In the genomic region with DNA sequence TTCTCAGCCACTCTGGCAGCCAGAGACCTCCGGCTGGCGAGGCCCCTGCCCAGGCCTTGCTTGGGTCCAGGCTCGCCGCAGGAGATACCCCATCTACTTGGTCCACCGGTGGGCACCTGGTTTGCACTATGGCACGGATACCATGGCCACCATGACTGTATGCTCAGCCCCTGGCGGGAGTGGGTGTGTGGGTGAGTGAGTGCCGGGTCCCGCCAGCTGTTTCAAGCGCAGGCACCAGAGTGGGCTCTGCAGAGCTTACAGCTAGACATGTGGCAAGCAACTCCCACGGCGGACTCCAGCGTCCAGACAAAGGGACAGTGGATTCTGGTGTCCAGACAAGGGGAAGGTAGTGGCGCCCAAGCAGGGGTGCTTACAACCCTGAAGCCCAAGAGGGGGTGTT, we compare ENCODE assay signal across 11 cellular contexts. TPM values are rescaled to one million over a fixed set of nuclear protein-coding genes. Genes with fewer than 3 reads are reported as not detected.
DNase-seq lines count a peak whose midpoint lies in the region; ATAC-seq and TF ChIP-seq lines count a peak whose summit lies in the region.
"Had no signal": no experiment of that assay in that cellular context is flagged by ENCODE, and none has a peak within 500 bp of the region (broad histone marks: within the 10 kb centered on the region; RNA-seq: fewer than 3 reads in every experiment).

No MANE protein-coding gene starts in this region.

- H3K9ac ChIP-seq in iPS-18a (ENCODE audit: low read length) = no peak overlapping the region

- ATAC-seq in activated T-cell treated with anti-CD3 and anti-CD28 coated beads, Interleukin-2, amount 50 U/mL, for 4 hours = no peak
- no peak for ATAC-seq in activated CD8-positive, alpha-beta T cell treated with anti-CD3 and anti-CD28 coated beads, Interleukin-2, amount 10 ng/mL, durations not matched to agents 7 days and 5 days
- ATAC-seq in stimulated activated naive CD8-positive, alpha-beta T cell treated with anti-CD3 and anti-CD28 coated beads, Interleukin-15, amount 100 ng/mL, for 72 hours = no peak
- ATAC-seq in mucosa of descending colon = no peak

- peaks cover 18% of the 10 kb centered on the region for H3K36me3 Mint-ChIP-seq in activated T-cell treated with anti-CD3 and anti-CD28 coated beads, Interleukin-2, amount 50 U/mL, for 4 hours (ENCODE audit: insufficient read depth)
- H3K36me3 Mint-ChIP-seq in activated CD8-positive, alpha-beta T cell treated with anti-CD3 and anti-CD28 coated beads, Interleukin-2, amount 10 ng/mL, durations not matched to agents 7 days and 5 days (ENCODE audit: low read depth) = peaks cover 28% of the 10 kb centered on the region

- peaks cover 4% of the 10 kb centered on the region for H3K36me3 ChIP-seq in iPS-18a (ENCODE audit: control insufficient read depth, low read depth, low read length)
- no peaks in the 10 kb centered on the region for H3K36me3 ChIP-seq in mucosa of descending colon (ENCODE audit: low read depth)
- H3K36me3 ChIP-seq: vagina had no signal

- H3K9me3 ChIP-seq in iPS-18a (ENCODE audit: control insufficient read depth, low read depth, low read length) (no peaks in the 10 kb centered on the region), mucosa of descending colon (no peaks in the 10 kb centered on the region)
- H3K9me3 ChIP-seq: vagina had no signal

- no peak for DNase-seq in activated T-cell treated with anti-CD3 and anti-CD28 coated beads, Interleukin-2, amount 50 U/mL, for 4 hours
- DNase-seq in activated T-cell treated with anti-CD3 and anti-CD28 coated beads, Interleukin-2, amount 50 U/mL, for 1 hour = no peak
- DNase-seq in activated CD8-positive, alpha-beta T cell treated with anti-CD3 and anti-CD28 coated beads, Interleukin-2, amount 10 ng/mL, durations not matched to agents 7 days and 5 days = no peak
- no peak for DNase-seq in stimulated activated naive CD8-positive, alpha-beta T cell treated with anti-CD3 and anti-CD28 coated beads, Interleukin-15, amount 100 ng/mL, for 72 hours
- DNase-seq in caudate nucleus (lab: John Stamatoyannopoulos, UW) (no peak), SIG-M5 (lab: John Stamatoyannopoulos, UW) (no peak), mucosa of descending colon (no peak)
- DNase-seq: NCI-H1417 treated with DMSO at 0.1 percent for 48 hours had no signal

- H3K9me3 Mint-ChIP-seq in activated T-cell treated with anti-CD3 and anti-CD28 coated beads, Interleukin-2, amount 50 U/mL, for 4 hours = no peaks in the 10 kb centered on the region
- H3K9me3 Mint-ChIP-seq in activated CD8-positive, alpha-beta T cell treated with anti-CD3 and anti-CD28 coated beads, Interleukin-2, amount 10 ng/mL, durations not matched to agents 7 days and 5 days (ENCODE audit: insufficient read depth) = no peaks in the 10 kb centered on the region
- H3K9me3 Mint-ChIP-seq in stimulated activated naive CD8-positive, alpha-beta T cell treated with anti-CD3 and anti-CD28 coated beads, Interleukin-15, amount 100 ng/mL, for 72 hours = peaks cover 0 to 12% of the 10 kb centered on the region in 2 donors

- POLR2A ChIA-PET in activated CD8-positive, alpha-beta T cell treated with anti-CD3 and anti-CD28 coated beads, Interleukin-2, amount 10 ng/mL, durations not matched to agents 7 days and 5 days (lab: Charles Lee) = interaction anchor here (0.9 to 1.6 kb wide), 3 partner anchors 8 to 84 kb away, joined by 3 to 6 read pairs (median 3); no protein-coding TSS in a partner anchor

- H3K4me1 ChIP-seq in iPS-18a (ENCODE audit: control insufficient read depth, low read depth, low read length) (peaks cover 8% of the 10 kb centered on the region), mucosa of descending colon (ENCODE audit: low read depth) (peaks cover 36% of the 10 kb centered on the region)

- intact Hi-C loops in mucosa of descending colon (cut with DNase I, micrococcal nuclease) = no loop called here

- peak overlapping the region; percentile 96 for H3K4me3 ChIP-seq in iPS-18a (ENCODE audit: low read length)
- H3K4me3 ChIP-seq in mucosa of descending colon = no peak overlapping the region

- peak overlapping the region; percentile 94 for H3K4me3 Mint-ChIP-seq in activated T-cell treated with anti-CD3 and anti-CD28 coated beads, Interleukin-2, amount 50 U/mL, for 4 hours
- peak overlapping the region; percentile 90 for H3K4me3 Mint-ChIP-seq in activated CD8-positive, alpha-beta T cell treated with anti-CD3 and anti-CD28 coated beads, Interleukin-2, amount 10 ng/mL, durations not matched to agents 7 days and 5 days
- peak overlapping the region; percentile 84 to 98 for H3K4me3 Mint-ChIP-seq in stimulated activated naive CD8-positive, alpha-beta T cell treated with anti-CD3 and anti-CD28 coated beads, Interleukin-15, amount 100 ng/mL, for 72 hours

- H3K27ac ChIP-seq in iPS-18a (ENCODE audit: low read length) = no peak overlapping the region
- H3K27ac ChIP-seq in caudate nucleus (ENCODE audit: low read depth, low read length) = no peak overlapping the region
- H3K27ac ChIP-seq: C4-2B, vagina had no signal

- CTCF ChIA-PET in activated CD8-positive, alpha-beta T cell treated with anti-CD3 and anti-CD28 coated beads, Interleukin-2, amount 10 ng/mL, durations not matched to agents 7 days and 5 days (lab: Charles Lee) = interaction anchor here (0.8 to 1.7 kb wide), 5 partner anchors 20 to 1074 kb away, joined by 3 to 6 read pairs (median 4); a partner anchor contains a TSS

- H3K27ac Mint-ChIP-seq in activated CD8-positive, alpha-beta T cell treated with anti-CD3 and anti-CD28 coated beads, Interleukin-2, amount 10 ng/mL, durations not matched to agents 7 days and 5 days = peak overlapping the region; percentile 94
- H3K27ac Mint-ChIP-seq in stimulated activated naive CD8-positive, alpha-beta T cell treated with anti-CD3 and anti-CD28 coated beads, Interleukin-15, amount 100 ng/mL, for 72 hours = no peak overlapping the region

- no peaks in the 10 kb centered on the region for H3K27me3 ChIP-seq in iPS-18a (ENCODE audit: control insufficient read depth, insufficient read depth, low read length)
- H3K27me3 ChIP-seq: vagina had no signal

- no peaks in the 10 kb centered on the region for H3K27me3 Mint-ChIP-seq in activated T-cell treated with anti-CD3 and anti-CD28 coated beads, Interleukin-2, amount 50 U/mL, for 4 hours (ENCODE audit: low read depth)
- no peaks in the 10 kb centered on the region for H3K27me3 Mint-ChIP-seq in activated CD8-positive, alpha-beta T cell treated with anti-CD3 and anti-CD28 coated beads, Interleukin-2, amount 10 ng/mL, durations not matched to agents 7 days and 5 days (ENCODE audit: low read depth)
- no peaks in the 10 kb centered on the region for H3K27me3 Mint-ChIP-seq in stimulated activated naive CD8-positive, alpha-beta T cell treated with anti-CD3 and anti-CD28 coated beads, Interleukin-15, amount 100 ng/mL, for 72 hours

- no peak for TF ChIP-seq CTCF in mucosa of descending colon (IDR thresholded peaks at IDR 0.05)

- peaks cover 53% of the 10 kb centered on the region for H3K4me1 Mint-ChIP-seq in activated T-cell treated with anti-CD3 and anti-CD28 coated beads, Interleukin-2, amount 50 U/mL, for 4 hours (ENCODE audit: low read depth)
- H3K4me1 Mint-ChIP-seq in activated CD8-positive, alpha-beta T cell treated with anti-CD3 and anti-CD28 coated beads, Interleukin-2, amount 10 ng/mL, durations not matched to agents 7 days and 5 days (ENCODE audit: low read depth) = peaks cover 49% of the 10 kb centered on the region
- H3K4me1 Mint-ChIP-seq in stimulated activated naive CD8-positive, alpha-beta T cell treated with anti-CD3 and anti-CD28 coated beads, Interleukin-15, amount 100 ng/mL, for 72 hours = peaks cover 66% of the 10 kb centered on the region

RNA-seq across cellular contexts. Expression of a gene that starts 1.4 kb away (rescaled TPM):
- total RNA-seq in activated T-cell treated with anti-CD3 and anti-CD28 coated beads, Interleukin-2, amount 50 U/mL, for 4 hours = 10 to 100 TPM; 72.6 to 82.4 (median 75.3) TPM
- 10 to 100 TPM; 81.2 to 94.6 TPM for total RNA-seq in activated CD8-positive, alpha-beta T cell treated with anti-CD3 and anti-CD28 coated beads, Interleukin-2, amount 10 ng/mL, durations not matched to agents 7 days and 5 days
- total RNA-seq in mucosa of descending colon = 100 to 1,000 TPM in 1 of 3 donors, 10 to 100 TPM in 2; 87.9 to 154 (median 94.6) TPM

RNA-seq across cellular contexts. Expression of a gene that starts 2.0 kb away (rescaled TPM):
- total RNA-seq in activated T-cell treated with anti-CD3 and anti-CD28 coated beads, Interleukin-2, amount 50 U/mL, for 4 hours = 10 to 100 TPM; 58.6 to 61.8 (median 59.0) TPM
- 10 to 100 TPM; 32.3 to 37.4 TPM for total RNA-seq in activated CD8-positive, alpha-beta T cell treated with anti-CD3 and anti-CD28 coated beads, Interleukin-2, amount 10 ng/mL, durations not matched to agents 7 days and 5 days
- total RNA-seq in mucosa of descending colon = 10 to 100 TPM; 67.3 to 86.2 (median 68.8) TPM

RNA-seq across cellular contexts. Expression of a gene that starts 47.7 kb away (rescaled TPM):
- total RNA-seq in activated T-cell treated with anti-CD3 and anti-CD28 coated beads, Interleukin-2, amount 50 U/mL, for 4 hours = 100 to 1,000 TPM in 1 of 3 donors, 10 to 100 TPM in 2; 89.5 to 110 (median 94.9) TPM
- 100 to 1,000 TPM; 101 to 103 TPM for total RNA-seq in activated CD8-positive, alpha-beta T cell treated with anti-CD3 and anti-CD28 coated beads, Interleukin-2, amount 10 ng/mL, durations not matched to agents 7 days and 5 days
- 10 to 100 TPM; 17.9 to 31.0 (median 19.7) TPM for total RNA-seq in mucosa of descending colon
